ENCODE assay signal across 27 cellular contexts in the genomic region with DNA sequence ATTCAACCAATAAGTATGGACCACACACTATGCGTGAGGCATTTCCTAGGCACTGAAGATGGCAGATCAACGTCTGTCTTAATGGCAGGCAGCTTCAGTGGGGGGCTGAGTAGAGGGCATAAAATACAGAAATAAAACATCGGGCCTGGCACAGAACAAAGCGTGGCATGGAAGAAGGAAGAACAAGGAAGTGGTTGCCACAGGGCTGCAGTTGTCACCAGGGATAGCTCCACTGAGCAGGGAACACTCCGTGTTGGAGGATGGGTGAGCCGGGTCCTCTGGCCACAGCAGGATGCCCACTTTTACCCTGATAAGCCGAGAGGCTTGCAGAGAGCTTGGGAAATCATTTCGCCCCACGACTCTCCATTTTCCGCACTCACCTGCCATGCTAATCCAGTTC. TPM values are rescaled to one million over a fixed set of nuclear protein-coding genes. Genes with fewer than 3 reads are reported as not detected.
DNase-seq lines count a peak whose midpoint lies in the region; ATAC-seq and TF ChIP-seq lines count a peak whose summit lies in the region.
"Had no signal": no experiment of that assay in that cellular context is flagged by ENCODE, and none has a peak within 500 bp of the region (broad histone marks: within the 10 kb centered on the region; RNA-seq: fewer than 3 reads in every experiment).

No MANE protein-coding gene starts in this region.

- ATAC-seq in GM23338 (no peak), HG02970 (IDR thresholded peaks at IDR 0.05; ENCODE audit: low FRiP score, unreplicated experiment) (no peak), GM18867 (IDR thresholded peaks at IDR 0.05; ENCODE audit: unreplicated experiment) (no peak)
- ATAC-seq: K562 had no signal

- TF ChIP-seq CTCF in GM23338 (conservative IDR thresholded peaks at IDR 0.05; ENCODE audit: low read depth in 2 of 2), result no peak
- no peak for TF ChIP-seq CTCF in dorsolateral prefrontal cortex (IDR thresholded peaks at IDR 0.05 in 54 of 56, conservative IDR thresholded peaks at IDR 0.05 in 2 of 56; ENCODE audit: low read depth in 1 of 56, partially characterized antibody in 56 of 56)
- TF ChIP-seq CTCF in neural crest cell (conservative IDR thresholded peaks at IDR 0.05), result no peak

- H3K4me3 ChIP-seq in GM23338 (no peak overlapping the region), dorsolateral prefrontal cortex (no peak overlapping the region)
- H3K4me3 ChIP-seq: K562, PC-9 had no signal

- H2AFZ ChIP-seq in GM23338, result no peak overlapping the region
- H2AFZ ChIP-seq: PC-9 had no signal

- H3K4me2 ChIP-seq in GM23338, result no peak overlapping the region
- H3K4me2 ChIP-seq: PC-9 had no signal

- H3K4me3 Mint-ChIP-seq in activated CD4-positive, alpha-beta T cell treated with anti-CD3 and anti-CD28 coated beads, Interleukin-2, amount 10 ng/mL, durations not matched to agents 7 days and 5 days, result no peak overlapping the region
- H3K4me3 Mint-ChIP-seq in GM23338 (no peak overlapping the region), neural crest cell (peak overlapping the region; percentile 21)

- peaks cover 79% of the 10 kb centered on the region for H3K4me1 Mint-ChIP-seq in activated CD4-positive, alpha-beta T cell treated with anti-CD3 and anti-CD28 coated beads, Interleukin-2, amount 10 ng/mL, durations not matched to agents 7 days and 5 days
- peaks cover 42% of the 10 kb centered on the region for H3K4me1 Mint-ChIP-seq in GM23338
- peaks cover 11% of the 10 kb centered on the region for H3K4me1 Mint-ChIP-seq in neural crest cell

- no peak overlapping the region for H3K27ac ChIP-seq in GM23338 (ENCODE audit: low read depth)
- H3K27ac ChIP-seq in dorsolateral prefrontal cortex, result peak overlapping the region in 35 of 59 donors; percentile 7 to 99 (median 51)
- H3K27ac ChIP-seq: 22Rv1, PC-9 had no signal

- CTCF ChIA-PET in activated CD4-positive, alpha-beta T cell treated with anti-CD3 and anti-CD28 coated beads, Interleukin-2, amount 10 ng/mL, durations not matched to agents 7 days and 5 days (lab: Charles Lee), result interaction anchor here (1.2 to 1.9 kb wide), 3 partner anchors 14 to 20 kb away, joined by 3 to 5 read pairs (median 3); no protein-coding TSS in a partner anchor

- no peaks in the 10 kb centered on the region for H3K27me3 Mint-ChIP-seq in activated CD4-positive, alpha-beta T cell treated with anti-CD3 and anti-CD28 coated beads, Interleukin-2, amount 10 ng/mL, durations not matched to agents 7 days and 5 days
- H3K27me3 Mint-ChIP-seq in GM23338 (ENCODE audit: insufficient read depth, low read depth, poor library complexity), result peaks cover 19% of the 10 kb centered on the region
- peaks cover 4% of the 10 kb centered on the region for H3K27me3 Mint-ChIP-seq in neural crest cell (ENCODE audit: low read depth)

- H3K9me3 Mint-ChIP-seq in activated CD4-positive, alpha-beta T cell treated with anti-CD3 and anti-CD28 coated beads, Interleukin-2, amount 10 ng/mL, durations not matched to agents 7 days and 5 days, result peaks cover 2% of the 10 kb centered on the region
- H3K9me3 Mint-ChIP-seq in GM23338 (no peaks in the 10 kb centered on the region; the same call in 2 of the 3 replicates), neural crest cell (no peaks in the 10 kb centered on the region)

- POLR2A ChIA-PET in activated CD4-positive, alpha-beta T cell treated with anti-CD3 and anti-CD28 coated beads, Interleukin-2, amount 10 ng/mL, durations not matched to agents 7 days and 5 days (lab: Charles Lee), result no interaction called here

- H3K36me3 Mint-ChIP-seq in activated CD4-positive, alpha-beta T cell treated with anti-CD3 and anti-CD28 coated beads, Interleukin-2, amount 10 ng/mL, durations not matched to agents 7 days and 5 days (ENCODE audit: low read depth), result peaks cover 38% of the 10 kb centered on the region
- H3K36me3 Mint-ChIP-seq in GM23338 (ENCODE audit: low read depth) (peaks cover 34% of the 10 kb centered on the region), neural crest cell (ENCODE audit: low read depth) (peaks cover 13% of the 10 kb centered on the region)

- no peak for DNase-seq in activated CD4-positive, alpha-beta T cell treated with anti-CD3 and anti-CD28 coated beads, Interleukin-2, amount 10 ng/mL, durations not matched to agents 7 days and 5 days
- no peak for DNase-seq in activated CD4-positive, alpha-beta T cell treated with anti-CD3 and anti-CD28 coated beads for 48 hours
- DNase-seq in GM23338 (ENCODE audit: low spot score), result no peak
- DNase-seq in dorsolateral prefrontal cortex, result no peak
- no peak for DNase-seq in neural crest cell (ENCODE audit: low read depth, low spot score)
- DNase-seq: BE2C, DMS153, DND-41, Kasumi-1, MV-4-11, NCI-H1105 treated with DMSO at 0.1 percent for 48 hours, NCI-H146, NCI-H1930, NCI-H2107, NCI-H446, NCI-H526 treated with DMSO at 0.1 percent for 48 hours, PC-9, SHP77 had no signal

- no peaks in the 10 kb centered on the region for H3K9me2 ChIP-seq in GM23338 (ENCODE audit: insufficient read depth)

- intact Hi-C loops in dorsolateral prefrontal cortex (cut with DNase I), result loop anchor here in 1 of 2 donors (10.0 kb wide), 1 partner anchor 543 kb away; a partner anchor contains a TSS

- H4K20me1 ChIP-seq in GM23338 (replicated peaks; ENCODE audit: insufficient read depth), result peaks cover 13% of the 10 kb centered on the region

- 0 out of 2 replicates have a peak, but pooled peaks cover 17% of the 10 kb centered on the region for H3F3A ChIP-seq in GM23338 (replicated peaks; ENCODE audit: low read depth)

- H3K36me3 ChIP-seq in GM23338 (ENCODE audit: insufficient read depth), result no peaks in the 10 kb centered on the region; the same call in none of the 2 replicates
- H3K36me3 ChIP-seq: BE2C had no signal

- H3K79me2 ChIP-seq in GM23338 (replicated peaks; ENCODE audit: insufficient read depth), result peaks cover 68% of the 10 kb centered on the region

- H3K4me1 ChIP-seq in GM23338 (ENCODE audit: insufficient read depth), result peaks cover 24% of the 10 kb centered on the region; the same call in 1 of the 2 replicates
- H3K4me1 ChIP-seq: BE2C had no signal

- peak overlapping the region; percentile 10 for H3K27ac Mint-ChIP-seq in activated CD4-positive, alpha-beta T cell treated with anti-CD3 and anti-CD28 coated beads, Interleukin-2, amount 10 ng/mL, durations not matched to agents 7 days and 5 days
- H3K27ac Mint-ChIP-seq in GM23338 (peak overlapping the region; percentile 9; the same call in 1 of the 2 replicates), neural crest cell (ENCODE audit: unreplicated experiment) (no peak overlapping the region)
- H3K27ac Mint-ChIP-seq: CD14-positive monocyte had no signal

- H3K27me3 ChIP-seq in GM23338 (ENCODE audit: insufficient read depth) (no peaks in the 10 kb centered on the region), dorsolateral prefrontal cortex (no peaks in the 10 kb centered on the region)
- H3K27me3 ChIP-seq: BE2C had no signal

TF ChIP-seq in GM23338, 12 proteins besides CTCF, POLR2A, EP300 and RAD21 (continues in another document):
- no peak for TF ChIP-seq STAT1 (IDR thresholded peaks at IDR 0.05; ENCODE audit: unreplicated experiment)

RNA-seq across cellular contexts. Expression of a gene that starts 6.3 kb away (rescaled TPM):
- 10 to 100 TPM; 44.2 to 45.2 TPM for total RNA-seq in activated CD4-positive, alpha-beta T cell treated with anti-CD3 and anti-CD28 coated beads, Interleukin-2, amount 10 ng/mL, durations not matched to agents 7 days and 5 days
- total RNA-seq in GM23338 (2014; rRNA removed; shearing (Covaris generic)), result 56.3 and 57.6 TPM in 2 replicates
- polyA plus RNA-seq in GM23338 (2016; fragmentation: Nextera tagmentation; extraction: Ambion mirVana), result 38.2 and 39.2 TPM in 2 replicates
- total RNA-seq in dorsolateral prefrontal cortex, result 100 to 1,000 TPM; 100 to 237 (median 186) TPM
- 31.7 and 32.2 TPM in 2 replicates for total RNA-seq in neural crest cell
- polyA plus RNA-seq: K562 had no signal

RNA-seq across cellular contexts. Expression of a gene that starts 23.9 kb away (rescaled TPM):
- under 1 TPM; 0.21 to 0.22 TPM for total RNA-seq in activated CD4-positive, alpha-beta T cell treated with anti-CD3 and anti-CD28 coated beads, Interleukin-2, amount 10 ng/mL, durations not matched to agents 7 days and 5 days
- 1.2 and 2.2 TPM in 2 replicates for total RNA-seq in GM23338 (2014; rRNA removed; shearing (Covaris generic))
- polyA plus RNA-seq in GM23338 (2016; fragmentation: Nextera tagmentation; extraction: Ambion mirVana), result 0.09 and 0.37 TPM in 2 replicates
- total RNA-seq in dorsolateral prefrontal cortex (1 to 10 TPM in 59 of 120 experiments, under 1 TPM in 61; 0.30 to 2.0 (median 1.00) TPM), neural crest cell (0.30 and 0.32 TPM in 2 replicates)
- total RNA-seq: HT1080, K562, M059J, RPMI7951, SK-MEL-5 had no signal
- polyA plus RNA-seq: CD14-positive monocyte, K562 had no signal

RNA-seq across cellular contexts. Expression of a gene that starts 56.0 kb away (rescaled TPM):
- 100 to 1,000 TPM in 1 of 2 experiments, 10 to 100 TPM in 1; 86.3 to 107 TPM for total RNA-seq in activated CD4-positive, alpha-beta T cell treated with anti-CD3 and anti-CD28 coated beads, Interleukin-2, amount 10 ng/mL, durations not matched to agents 7 days and 5 days
- 30.1 and 33.0 TPM in 2 replicates for total RNA-seq in GM23338 (2014; rRNA removed; shearing (Covaris generic))
- 38.1 and 40.9 TPM in 2 replicates for polyA plus RNA-seq in GM23338 (2016; fragmentation: Nextera tagmentation; extraction: Ambion mirVana)
- total RNA-seq in dorsolateral prefrontal cortex (100 to 1,000 TPM in 32 of 120 experiments, 10 to 100 TPM in 88; 41.9 to 120 (median 90.5) TPM), neural crest cell (38.1 and 39.6 TPM in 2 replicates)

RNA-seq across cellular contexts. Expression of a gene that starts 57.8 kb away (rescaled TPM):
- total RNA-seq in activated CD4-positive, alpha-beta T cell treated with anti-CD3 and anti-CD28 coated beads, Interleukin-2, amount 10 ng/mL, durations not matched to agents 7 days and 5 days, result 10 to 100 TPM; 34.0 to 35.9 TPM
- 51.8 and 61.7 TPM in 2 replicates for total RNA-seq in GM23338 (2014; rRNA removed; shearing (Covaris generic))
- polyA plus RNA-seq in GM23338 (2016; fragmentation: Nextera tagmentation; extraction: Ambion mirVana), result 50.4 and 50.7 TPM in 2 replicates
- total RNA-seq in dorsolateral prefrontal cortex (10 to 100 TPM; 28.4 to 78.4 (median 55.8) TPM), neural crest cell (40.5 and 45.0 TPM in 2 replicates)
